26 cellular contexts compared by ENCODE assay signal in genomic region chr15:26899658-26900057, GRCh38. TPM values are rescaled to one million over a fixed set of nuclear protein-coding genes. Genes with fewer than 3 reads are reported as not detected.
DNase-seq lines count a peak whose midpoint lies in the region; ATAC-seq, FAIRE-seq and TF ChIP-seq lines count a peak whose summit lies in the region.
"Had no signal": no experiment of that assay in that cellular context is flagged by ENCODE, and none has a peak within 500 bp of the region (broad histone marks: within the 10 kb centered on the region; RNA-seq: fewer than 3 reads in every experiment).

No MANE protein-coding gene starts in this region.

- H3K9me3 ChIP-seq in small intestine (ENCODE audit: control insufficient read depth, low read depth), result no peaks in the 10 kb centered on the region
- H3K9me3 ChIP-seq: BE2C had no signal

- no peak for TF ChIP-seq CTCF in VCaP (conservative IDR thresholded peaks at IDR 0.05)

- H3K27ac ChIP-seq in VCaP (peak overlapping the region; percentile 81; the same call in 1 of the 2 replicates), small intestine (ENCODE audit: low read depth in 1 of 2, low read length in 1 of 2) (no peak overlapping the region)
- H3K27ac ChIP-seq: 22Rv1, BLaER1 had no signal

- ATAC-seq in GM18873 (IDR thresholded peaks at IDR 0.05; ENCODE audit: low FRiP score, unreplicated experiment) (no peak), GM19328 (IDR thresholded peaks at IDR 0.05; ENCODE audit: unreplicated experiment) (no peak)
- ATAC-seq: GM12878 had no signal

- no peak for DNase-seq in small intestine
- DNase-seq: ACHN; BE2C; C1 segment of cervical spinal cord; CD4-positive, alpha-beta memory T cell; CD4-positive, CD25-positive, alpha-beta regulatory T cell; CD8-positive, alpha-beta memory T cell; COR-L47; DMS 273 treated with DMSO at 0.1 percent for 48 hours; DMS153; DMS53; DMS79; DND-41; EL; GDM1 had no signal

- H3K27me3 ChIP-seq in small intestine (ENCODE audit: control insufficient read depth in 2 of 2, insufficient read depth in 2 of 2, low read length in 2 of 2), result no peaks in the 10 kb centered on the region
- H3K27me3 ChIP-seq: BE2C, BLaER1 had no signal

- WGBS in small intestine, 3 donors, result 81 to 97% (median 90%) methylated on average over 3 of the region's 3 CpGs

- H3K4me1 ChIP-seq in small intestine (ENCODE audit: control insufficient read depth in 2 of 2, insufficient read depth in 1 of 2, low read depth in 1 of 2, low read length in 1 of 2), result no peaks in the 10 kb centered on the region
- H3K4me1 ChIP-seq: BE2C, BLaER1 had no signal

- FAIRE-seq in A204.1 (lab: Jason Lieb, UNC) (peak; percentile 44), small intestine (lab: Jason Lieb, UNC) (peak; percentile 15)
- FAIRE-seq: GM12878, GM12892, GM18507, GM19239 had no signal

- H3K4me3 ChIP-seq in small intestine (ENCODE audit: low read depth in 1 of 2, low read length in 2 of 2), result no peak overlapping the region
- H3K4me3 ChIP-seq: BLaER1, GM12878 had no signal

- H3K36me3 ChIP-seq in small intestine (ENCODE audit: control insufficient read depth in 2 of 2, insufficient read depth in 2 of 2, low read length in 2 of 2), result no peaks in the 10 kb centered on the region
- H3K36me3 ChIP-seq: BE2C, BLaER1 had no signal

RNA-seq across cellular contexts. Expression of gene GABRA5, which starts 32.8 kb away (rescaled TPM):
- polyA plus RNA-seq in small intestine, result under 1 TPM in 1 of 3 donors, not detected in 2; 0.03 TPM
- polyA plus RNA-seq: CD14-positive monocyte; CD4-positive, alpha-beta memory T cell; CD4-positive, CD25-positive, alpha-beta regulatory T cell; CD8-positive, alpha-beta memory T cell had no signal
